Comparison of ENCODE assay signal across 10 cellular contexts in genomic region chr6:159984268-159984786, GRCh38. TPM values are rescaled to one million over a fixed set of nuclear protein-coding genes. Genes with fewer than 3 reads are reported as not detected.
DNase-seq lines count a peak whose midpoint lies in the region; ATAC-seq and TF ChIP-seq lines count a peak whose summit lies in the region.
"Had no signal": no experiment of that assay in that cellular context is flagged by ENCODE, and none has a peak within 500 bp of the region (broad histone marks: within the 10 kb centered on the region; RNA-seq: fewer than 3 reads in every experiment).

No MANE protein-coding gene starts in this region.

- WGBS in spleen, 5 donors = 77 to 88% (median 80%) methylated on average over 11 of the region's 11 CpGs

- POLR2A ChIA-PET in HEK293T (lab: Yijun Ruan, JAX) = no interaction called here

- peaks cover 2% of the 10 kb centered on the region for H3K36me3 Mint-ChIP-seq in activated naive CD8-positive, alpha-beta T cell
- peaks cover 34% of the 10 kb centered on the region for H3K36me3 Mint-ChIP-seq in activated naive CD8-positive, alpha-beta T cell treated with anti-CD3 and anti-CD28 coated beads for 36 hours

- no peaks in the 10 kb centered on the region for H3K36me3 ChIP-seq in spleen
- H3K36me3 ChIP-seq: heart right ventricle had no signal

- TF ChIP-seq POLR2A in spleen (IDR thresholded peaks at IDR 0.05) = no peak
- TF ChIP-seq POLR2A in GM18505 (IDR thresholded peaks at IDR 0.05; ENCODE audit: borderline replicate concordance, extremely low read depth, insufficient read depth, insufficient read length) = no peak

- H3K4me3 ChIP-seq in fibroblast of mammary gland (ENCODE audit: control insufficient read depth, low read depth, low read length) (no peak overlapping the region), spleen (peak overlapping the region in 1 of 8 donors; percentile 54)

- DNase-seq in activated naive CD8-positive, alpha-beta T cell treated with anti-CD3 and anti-CD28 coated beads for 36 hours = no peak
- DNase-seq in T1000 (lab: John Stamatoyannopoulos, UW) (peak; percentile 50), fibroblast of mammary gland (ENCODE audit: low read depth) (peak; percentile 94), spleen (no peak), HEK293T (ENCODE audit: extremely low spot score) (no peak), OCI-M1 (lab: John Stamatoyannopoulos, UW) (no peak)
- DNase-seq: activated T-cell treated with anti-CD3 and anti-CD28 coated beads, Interleukin-2, amount 50 U/mL, for 4 hours; heart right ventricle had no signal

- no peak overlapping the region for H3K4me3 Mint-ChIP-seq in activated naive CD8-positive, alpha-beta T cell
- no peak overlapping the region for H3K4me3 Mint-ChIP-seq in activated naive CD8-positive, alpha-beta T cell treated with anti-CD3 and anti-CD28 coated beads for 36 hours

- no peaks in the 10 kb centered on the region for H3K9me3 Mint-ChIP-seq in activated naive CD8-positive, alpha-beta T cell (ENCODE audit: low read depth)
- H3K9me3 Mint-ChIP-seq in activated naive CD8-positive, alpha-beta T cell treated with anti-CD3 and anti-CD28 coated beads for 36 hours = peaks cover 1% of the 10 kb centered on the region
- H3K9me3 Mint-ChIP-seq: activated T-cell treated with anti-CD3 and anti-CD28 coated beads, Interleukin-2, amount 50 U/mL, for 4 hours had no signal

- H3K9me3 ChIP-seq in spleen = no peaks in the 10 kb centered on the region
- H3K9me3 ChIP-seq: heart right ventricle had no signal

- ATAC-seq in GM18505 (IDR thresholded peaks at IDR 0.05; ENCODE audit: unreplicated experiment) = no peak
- ATAC-seq: activated T-cell treated with anti-CD3 and anti-CD28 coated beads, Interleukin-2, amount 50 U/mL, for 4 hours had no signal

- peaks cover 84% of the 10 kb centered on the region for H3K4me1 Mint-ChIP-seq in activated naive CD8-positive, alpha-beta T cell (ENCODE audit: low read depth)
- H3K4me1 Mint-ChIP-seq in activated naive CD8-positive, alpha-beta T cell treated with anti-CD3 and anti-CD28 coated beads for 36 hours = peaks cover 80% of the 10 kb centered on the region

- peak overlapping the region in 7 of 8 donors; percentile 84 to 89 (median 86) for H3K27ac ChIP-seq in spleen

- TF ChIP-seq CTCF in fibroblast of mammary gland (conservative IDR thresholded peaks at IDR 0.05; ENCODE audit: control insufficient read depth, insufficient read depth, low read depth, low read length) (no peak), spleen (IDR thresholded peaks at IDR 0.05 in 8 of 11, conservative IDR thresholded peaks at IDR 0.05 in 3 of 11) (no peak)

- H3K27me3 Mint-ChIP-seq in activated naive CD8-positive, alpha-beta T cell = no peaks in the 10 kb centered on the region
- H3K27me3 Mint-ChIP-seq in activated naive CD8-positive, alpha-beta T cell treated with anti-CD3 and anti-CD28 coated beads for 36 hours = no peaks in the 10 kb centered on the region

- H3K27me3 ChIP-seq in spleen (replicated peaks in 1 of 7) = no peaks in the 10 kb centered on the region
- H3K27me3 ChIP-seq: heart right ventricle had no signal

- H3K27ac Mint-ChIP-seq in activated naive CD8-positive, alpha-beta T cell = peak overlapping the region; percentile 95
- no peak overlapping the region for H3K27ac Mint-ChIP-seq in activated naive CD8-positive, alpha-beta T cell treated with anti-CD3 and anti-CD28 coated beads for 36 hours

- peaks cover 59 to 100% (median 89%) of the 10 kb centered on the region in 6 donors for H3K4me1 ChIP-seq in spleen

- CTCF ChIA-PET in HEK293T (lab: Yijun Ruan, JAX) = no interaction called here

- intact Hi-C loops in spleen (cut with DNase I; ENCODE audit: low total_unique reads) = no loop called here

TF ChIP-seq in HEK293T, 16 proteins besides CTCF, POLR2A, EP300 and RAD21:
- no peak for TF ChIP-seq HDGF (IDR thresholded peaks at IDR 0.05; ENCODE audit: borderline replicate concordance)

RNA-seq across cellular contexts. Expression of gene IGF2R, which starts 15.4 kb away (rescaled TPM):
- 10 to 100 TPM; 74.9 to 77.7 TPM for total RNA-seq in activated naive CD8-positive, alpha-beta T cell treated with anti-CD3 and anti-CD28 coated beads for 36 hours
- 100 to 1,000 TPM; 110 to 193 (median 164) TPM for total RNA-seq in spleen
- polyA plus RNA-seq in spleen = 10 to 100 TPM in 1 of 3 donors, 1 to 10 TPM in 2; 6.9 to 13.2 (median 7.4) TPM

Comparison
In these comparisons a context has a peak if more than half of its experiments do, and no peak if none do; other contexts are left out.
1. DNase-seq: peak in T1000 (single experiment) and fibroblast of mammary gland (single experiment); none in activated naive CD8-positive, alpha-beta T cell treated with anti-CD3 and anti-CD28 coated beads for 36 hours (single experiment), spleen (single experiment), HEK293T (single experiment) and OCI-M1 (single experiment).